In the genomic region with DNA sequence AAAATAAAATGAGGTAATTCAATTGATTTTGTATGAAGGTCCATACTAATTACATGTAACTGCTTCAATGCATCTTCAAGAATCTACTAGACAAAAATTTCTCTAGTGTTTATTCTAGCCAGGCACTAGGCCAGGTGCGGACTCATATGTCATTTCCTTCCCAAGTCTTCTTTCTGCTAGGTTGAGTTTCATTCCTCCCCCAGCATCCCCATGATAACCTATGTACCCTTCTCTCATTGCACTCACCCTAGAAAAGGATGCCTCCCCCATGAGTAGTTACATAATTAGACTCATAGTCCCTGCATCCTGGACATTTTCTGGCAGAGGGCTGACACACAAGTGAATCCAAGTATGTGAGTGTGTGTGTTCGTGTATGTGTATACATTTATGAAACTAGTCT, we compare ENCODE assay signal across 31 cellular contexts.
"Had no signal": no experiment of that assay in that cellular context is flagged by ENCODE, and none has a peak within 500 bp of the region (broad histone marks: within the 10 kb centered on the region; RNA-seq: fewer than 3 reads in every experiment).

No MANE protein-coding gene starts in this region.

- H3K27ac ChIP-seq: esophagus muscularis mucosa, heart right ventricle, left ventricle myocardium inferior, neural progenitor cell, parathyroid adenoma, psoas muscle, sigmoid colon, stomach, thyroid gland, upper lobe of left lung, vagina had no signal

- H3K9me3 ChIP-seq: esophagus muscularis mucosa, heart right ventricle, left ventricle myocardium inferior, psoas muscle, stomach, thyroid gland, upper lobe of left lung, vagina had no signal

- H3K4me3 ChIP-seq: esophagus muscularis mucosa, heart right ventricle, left ventricle myocardium inferior, lung, neural progenitor cell, psoas muscle, sigmoid colon, stomach, thyroid gland, upper lobe of left lung, vagina had no signal

- H3K4me1 ChIP-seq: esophagus muscularis mucosa, heart right ventricle, left ventricle myocardium inferior, neural progenitor cell, parathyroid adenoma, psoas muscle, sigmoid colon, stomach, thyroid gland, upper lobe of left lung, vagina had no signal

- H3K36me3 ChIP-seq: esophagus muscularis mucosa, heart right ventricle, left ventricle myocardium inferior, neural progenitor cell, sigmoid colon, stomach, thyroid gland, upper lobe of left lung, vagina had no signal

- FAIRE-seq: bronchial epithelial cell, colon, islet of Langerhans had no signal

- ATAC-seq: activated CD8-positive, alpha-beta T cell treated with anti-CD3 and anti-CD28 coated beads for 36 hours; activated naive CD8-positive, alpha-beta T cell treated with anti-CD3 and anti-CD28 coated beads, Interleukin-2, amount 50 U/mL, for 24 hours; heart right ventricle; natural killer cell; psoas muscle; stimulated activated memory B cell treated with anti-CD40 and anti-IgM and Interleukin-4, amounts not matched to agents 10 μg/mL and 1 μg/mL and 100 μg/mL, for 72 hours had no signal

- H2AFZ ChIP-seq: neural progenitor cell, parathyroid adenoma had no signal

- H3K4me2 ChIP-seq: neural progenitor cell had no signal

- H3K79me2 ChIP-seq: parathyroid adenoma had no signal

- H3K9ac ChIP-seq: neural progenitor cell, parathyroid adenoma had no signal

- DNase-seq: activated CD4-positive, alpha-beta T cell treated with anti-CD3 and anti-CD28 coated beads for 1 hour; activated CD4-positive, alpha-beta T cell treated with anti-CD3 and anti-CD28 coated beads, Interleukin-2, amount 50 U/mL, for 1 hour; activated CD8-positive, alpha-beta T cell treated with anti-CD3 and anti-CD28 coated beads for 36 hours; activated naive CD8-positive, alpha-beta T cell treated with anti-CD3 and anti-CD28 coated beads, Interleukin-2, amount 50 U/mL, for 24 hours; activated T-cell treated with anti-CD3 and anti-CD28 coated beads, Interleukin-2, amount 50 U/mL, for 48 hours; dermis blood vessel endothelial cell; effector CD4-positive, alpha-beta T cell; foreskin melanocyte; heart right ventricle; left ventricle myocardium inferior; mesendoderm; natural killer cell; occipital lobe; psoas muscle; sigmoid colon; small intestine; stimulated activated CD4-positive, alpha-beta T cell treated with anti-CD3 and anti-CD28 coated beads, Interleukin-1b, Interleukin-23, amount 100 ng/mL, for 48 hours; stimulated activated CD4-positive, alpha-beta T cell treated with anti-CD3 and anti-CD28 coated beads, Interleukin-4, amount 100 ng/mL, for 4 hours; stimulated activated CD8-positive, alpha-beta memory T cell treated with anti-CD3 and anti-CD28 coated beads, Interleukin-4, amount 100 ng/mL, for 48 hours; stomach; upper lobe of left lung had no signal

- H3K27me3 ChIP-seq: esophagus muscularis mucosa, heart right ventricle, neural progenitor cell, sigmoid colon, stomach, thyroid gland, upper lobe of left lung, vagina had no signal
